23 cellular contexts compared by ENCODE assay signal in genomic region chr2:101859604-101860003, GRCh38.
"Had no signal": no experiment of that assay in that cellular context is flagged by ENCODE, and none has a peak within 500 bp of the region (broad histone marks: within the 10 kb centered on the region; RNA-seq: fewer than 3 reads in every experiment).

No MANE protein-coding gene starts in this region.

- H3K4me3 ChIP-seq: heart left ventricle, lung, psoas muscle, stomach, thoracic aorta, uterus had no signal

- H3K27me3 Mint-ChIP-seq: dendritic cell treated with granulocyte-macrophage colony-stimulating factor and Interleukin-4, amounts not matched to agents 40 ng/mL and 50 ng/mL, for 4 days; naive B cell had no signal

- H3K27me3 ChIP-seq: foreskin keratinocyte, heart left ventricle, stomach, uterus had no signal

- H3K9me3 Mint-ChIP-seq: dendritic cell treated with granulocyte-macrophage colony-stimulating factor and Interleukin-4, amounts not matched to agents 40 ng/mL and 50 ng/mL, for 4 days; naive B cell; nephron had no signal

- H3K27ac Mint-ChIP-seq: dendritic cell treated with granulocyte-macrophage colony-stimulating factor and Interleukin-4, amounts not matched to agents 40 ng/mL and 50 ng/mL, for 4 days; nephron had no signal

- H3K9me3 ChIP-seq: heart left ventricle, psoas muscle, stomach, thoracic aorta, uterus had no signal

- H3K27ac ChIP-seq: heart left ventricle, parathyroid adenoma, psoas muscle, stomach, thoracic aorta, uterus had no signal

- ATAC-seq: foreskin keratinocyte, heart left ventricle, left colon, left ventricle myocardium superior, sciatic nerve had no signal

- H3K4me1 ChIP-seq: parathyroid adenoma, psoas muscle, stomach, uterus had no signal

- DNase-seq: erythroblast; foreskin keratinocyte; heart left ventricle; hippocampal formation; left colon; left ventricle myocardium superior; mesendoderm; naive B cell; psoas muscle; retina; stimulated activated CD4-positive, alpha-beta T cell treated with anti-CD3 and anti-CD28 coated beads, Interleukin-2, amount 100 ng/mL, for 24 hours; stimulated activated CD4-positive, alpha-beta T cell treated with anti-CD3 and anti-CD28 coated beads, Interleukin-4, amount 100 ng/mL, for 4 hours; stimulated activated naive CD4-positive, alpha-beta T cell; stomach; substantia nigra; trophoblast cell; uterus had no signal

- H3K36me3 ChIP-seq: uterus had no signal

- H3K4me3 Mint-ChIP-seq: dendritic cell treated with granulocyte-macrophage colony-stimulating factor and Interleukin-4, amounts not matched to agents 40 ng/mL and 50 ng/mL, for 4 days; naive B cell; nephron had no signal
